ENCODE assay signal across 17 cellular contexts in the genomic region with DNA sequence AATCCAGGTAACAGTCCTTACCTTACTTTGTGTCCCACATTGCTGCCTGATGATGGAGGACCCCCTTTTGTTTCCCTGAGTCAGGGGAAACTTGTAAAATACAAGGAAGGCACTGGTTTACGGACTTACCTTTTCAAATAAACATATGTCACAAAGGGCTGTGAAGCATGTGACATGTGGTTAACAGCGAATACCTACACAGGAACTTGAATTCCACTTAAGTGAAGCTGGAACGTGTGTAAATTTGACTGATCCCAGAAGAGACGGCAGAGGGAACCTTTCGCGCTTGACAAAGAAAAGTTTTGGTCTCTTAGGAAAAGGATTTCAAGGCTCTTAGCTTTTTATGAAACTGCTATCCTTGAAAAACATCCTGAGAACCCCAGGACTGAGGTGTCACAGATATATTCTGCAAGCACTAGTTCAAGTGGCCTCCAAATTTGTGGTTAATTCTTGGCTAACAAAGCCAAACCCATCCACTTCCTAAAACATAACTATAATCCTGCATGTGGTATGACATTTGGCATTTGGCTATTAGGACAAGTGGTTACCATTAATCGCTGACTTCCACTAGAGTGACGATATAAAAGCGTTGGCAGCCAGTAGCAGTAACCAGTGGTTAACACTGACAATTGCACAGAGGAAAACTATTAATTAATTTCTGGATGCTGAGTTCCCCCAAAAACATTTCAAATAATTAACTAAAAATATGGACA. TPM values are rescaled to one million over a fixed set of nuclear protein-coding genes. Genes with fewer than 3 reads are reported as not detected.
DNase-seq lines count a peak whose midpoint lies in the region; ATAC-seq, FAIRE-seq and TF ChIP-seq lines count a peak whose summit lies in the region.
"Had no signal": no experiment of that assay in that cellular context is flagged by ENCODE, and none has a peak within 500 bp of the region (broad histone marks: within the 10 kb centered on the region; RNA-seq: fewer than 3 reads in every experiment).

No MANE protein-coding gene starts in this region.

- TF ChIP-seq RAD21 in H1 (IDR thresholded peaks at IDR 0.05 in 1 of 2, conservative IDR thresholded peaks at IDR 0.05 in 1 of 2; ENCODE audit: low read depth in 2 of 2, low read length in 2 of 2), result no peak

- 98% methylated on average over 9 of the region's 9 CpGs; no CpG with 5 or more reads in 1 of the 2 experiments for WGBS in H1 (ENCODE audit: extremely low coverage in 1 of 2, insufficient coverage in 1 of 2, insufficient read length in 1 of 2, insufficient replicate concordance in 2 of 2, low coverage in 1 of 2, low lambda C conversion rate in 2 of 2, missing lambda C conversion rate in 1 of 2), 2 experiments

- DNase-seq in AG10803 (ENCODE audit: low read depth) (peak; percentile 55), MV-4-11 (lab: John Stamatoyannopoulos, UW) (peak; percentile 1), H1 (ENCODE audit: low read depth in 1 of 2, low spot score in 2 of 2) (no peak), myocyte (ENCODE audit: low read depth) (peak; percentile 27), dedifferentiated amniotic fluid mesenchymal stem cell (ENCODE audit: extremely low spot score) (no peak), islet precursor cell (no peak), mucosa of descending colon (no peak)
- DNase-seq: 8988T; CD4-positive, alpha-beta T cell; DMS53; H9; NCI-H1694 treated with DMSO at 0.1 percent for 48 hours; NCI-H2227 treated with DMSO at 0.1 percent for 48 hours; NCI-H510A treated with DMSO at 0.1 percent for 48 hours; NCI-H82 had no signal

- no peak overlapping the region for H2BK12ac ChIP-seq in H1 (ENCODE audit: low read depth, low read length)

- CTCF ChIA-PET in H1 (lab: Charles Lee; ENCODE audit: partially characterized antibody), result interaction anchor here (2.6 kb wide), 1 partner anchor 21 kb away, joined by 8 read pairs; no protein-coding TSS in a partner anchor

- H3K4me2 ChIP-seq in H1 (ENCODE audit: insufficient read depth in 1 of 2, low read depth in 2 of 2, low read length in 2 of 2), result no peak overlapping the region

- H3K14ac ChIP-seq in H1 (ENCODE audit: insufficient read length), result no peak overlapping the region

- no peak overlapping the region for H4K91ac ChIP-seq in H1 (replicated peaks; ENCODE audit: insufficient read length, low read length)

- TF ChIP-seq EP300 in H1 (IDR thresholded peaks at IDR 0.05; ENCODE audit: borderline replicate concordance in 1 of 2, low read depth in 2 of 2, low read length in 2 of 2), result no peak

- peaks cover 0 to 3% (median under 1%) of the 10 kb centered on the region in 4 experiments; a peak in 3 of 7 replicates for H3K4me1 ChIP-seq in H1 (replicated peaks in 1 of 4; ENCODE audit: control insufficient read depth in 3 of 4, insufficient read depth in 4 of 4, low read length in 3 of 4)
- no peaks in the 10 kb centered on the region for H3K4me1 ChIP-seq in mucosa of descending colon (ENCODE audit: low read depth)

- TF ChIP-seq CTCF in AG10803 (conservative IDR thresholded peaks at IDR 0.05; ENCODE audit: low read length), result no peak
- no peak for TF ChIP-seq CTCF in H1 (IDR thresholded peaks at IDR 0.05; ENCODE audit: control extremely low read depth in 1 of 3, insufficient read depth in 1 of 3, low read depth in 1 of 3, low read length in 3 of 3)
- no peak for TF ChIP-seq CTCF in mucosa of descending colon (IDR thresholded peaks at IDR 0.05)

- H3K36me3 ChIP-seq in H1 (ENCODE audit: control insufficient read depth in 2 of 4, insufficient read depth in 4 of 4, low read length in 3 of 4), result no peaks in the 10 kb centered on the region
- no peaks in the 10 kb centered on the region for H3K36me3 ChIP-seq in mucosa of descending colon (ENCODE audit: low read depth)

- H4K20me1 ChIP-seq in H1 (replicated peaks in 1 of 2; ENCODE audit: control insufficient read depth in 1 of 2, insufficient read depth in 2 of 2, low read length in 2 of 2), result no peaks in the 10 kb centered on the region

- H2BK120ac ChIP-seq in H1 (replicated peaks; ENCODE audit: low read depth, low read length), result no peak overlapping the region

- H3K79me2 ChIP-seq in H1 (ENCODE audit: control insufficient read depth in 1 of 2, insufficient read depth in 2 of 2, low read length in 2 of 2), result no peaks in the 10 kb centered on the region

- no peak overlapping the region for H3K4me3 ChIP-seq in AG10803 (ENCODE audit: low read length)
- H3K4me3 ChIP-seq in H1 (ENCODE audit: extremely low read depth in 1 of 4, insufficient read depth in 2 of 4, low read depth in 3 of 4, low read length in 4 of 4), result no peak overlapping the region
- H3K4me3 ChIP-seq in mucosa of descending colon, result no peak overlapping the region

- no peak overlapping the region for H2BK20ac ChIP-seq in H1 (ENCODE audit: low read length)

- H3K18ac ChIP-seq in H1 (ENCODE audit: extremely low read depth, low read length), result 0 out of 2 replicates have a peak overlapping the region, but pooled peaks have one; percentile 14

- peak overlapping the region; percentile 70; the same call in 1 of the 2 replicates for H2AFZ ChIP-seq in H1 (ENCODE audit: low read length)

- no peaks in the 10 kb centered on the region for H3K23me2 ChIP-seq in H1 (ENCODE audit: low read depth, low read length)

- H3K23ac ChIP-seq in H1 (ENCODE audit: insufficient read length), result no peak overlapping the region

- no peak for TF ChIP-seq POLR2A in H1 (IDR thresholded peaks at IDR 0.05; ENCODE audit: control extremely low read depth in 1 of 2, low read depth in 2 of 2, low read length in 2 of 2)

- no peak overlapping the region for H2BK15ac ChIP-seq in H1 (ENCODE audit: low read length)

- POLR2A ChIA-PET in H1 (lab: Charles Lee; ENCODE audit: partially characterized antibody), result no interaction called here

- H4K8ac ChIP-seq in H1 (ENCODE audit: extremely low read depth, insufficient read depth, low read length), result no peak overlapping the region

- H3K9ac ChIP-seq in H1 (replicated peaks in 1 of 4; ENCODE audit: extremely low read depth in 1 of 4, low read depth in 3 of 4, low read length in 3 of 4), result no peak overlapping the region

- H3K27me3 ChIP-seq in H1 (replicated peaks in 1 of 4; ENCODE audit: control insufficient read depth in 3 of 4, extremely low read depth in 1 of 4, insufficient read depth in 3 of 4, low read length in 3 of 4), result no peaks in the 10 kb centered on the region

- H2BK5ac ChIP-seq in H1 (ENCODE audit: low read depth, low read length), result no peak overlapping the region

- FAIRE-seq in H1 (lab: Jason Lieb, UNC), result no peak

- H2AK5ac ChIP-seq in H1 (ENCODE audit: low read depth, low read length), result no peak overlapping the region

- no peak overlapping the region for H4K5ac ChIP-seq in H1 (ENCODE audit: insufficient read length, low read depth, low read length)

- no peak overlapping the region for H3K56ac ChIP-seq in H1 (replicated peaks; ENCODE audit: insufficient read length, low read depth, low read length)

- ATAC-seq in HG03139 (IDR thresholded peaks at IDR 0.05; ENCODE audit: unreplicated experiment), result no peak
- ATAC-seq in mucosa of descending colon, result no peak

- H3K4ac ChIP-seq in H1 (replicated peaks; ENCODE audit: insufficient read length, low read depth, low read length), result no peak overlapping the region

- no peaks in the 10 kb centered on the region for H3K79me1 ChIP-seq in H1 (ENCODE audit: low read depth, low read length)

- intact Hi-C loops in mucosa of descending colon (cut with DNase I, micrococcal nuclease), result no loop called here

- H3K27ac ChIP-seq in H1 (ENCODE audit: low read depth, low read length), result no peak overlapping the region

- H3K9me3 ChIP-seq in H1 (ENCODE audit: insufficient read depth in 2 of 2, low read depth in 1 of 2, low read length in 1 of 2), result no peaks in the 10 kb centered on the region
- H3K9me3 ChIP-seq in mucosa of descending colon, result no peaks in the 10 kb centered on the region

TF ChIP-seq in H1, 55 proteins besides CTCF, POLR2A, EP300 and RAD21:
- TF ChIP-seq HDAC6 (IDR thresholded peaks at IDR 0.05; ENCODE audit: low read depth, low read length) (no peak), GABPA (IDR thresholded peaks at IDR 0.05; ENCODE audit: borderline replicate concordance, insufficient read depth, low read length) (no peak)

RNA-seq across cellular contexts. Expression of a gene that starts 55.6 kb away (rescaled TPM):
- total RNA-seq in H1 (2021; fragmentation: NEBNext Ultra II Directional; extraction: Animal tissue kit (Norgen Biotek cat#: 25700)), result not detected in 2 replicates
- not detected in 2 replicates for polyA plus RNA-seq in H1 (2011; rRNA removed)
- not detected for polyA plus RNA-seq in H1 (2011; cell fraction: cytosol; rRNA removed)
- polyA plus RNA-seq in H1 (2011; cell fraction: nucleus; rRNA removed), result not detected
- not detected in 4 replicates for polyA plus RNA-seq in H1 (2012, experiment 1 of 2)
- not detected for polyA plus RNA-seq in H1 (2012, experiment 2 of 2)
- polyA plus RNA-seq in H1 (2013, experiment 1 of 2), result not detected
- not detected for polyA plus RNA-seq in H1 (2013, experiment 2 of 2)
- polyA minus RNA-seq in H1 (2011; rRNA and poly(A)+ RNA removed), result not detected in 2 replicates
- not detected for polyA minus RNA-seq in H1 (2011; cell fraction: cytosol; rRNA and poly(A)+ RNA removed)
- polyA minus RNA-seq in H1 (2011; cell fraction: nucleus; rRNA and poly(A)+ RNA removed), result not detected
- total RNA-seq in myocyte (145 and 152 TPM in 2 replicates), mucosa of descending colon (10 to 100 TPM in 2 of 3 donors, 1 to 10 TPM in 1; 9.0 to 35.7 (median 16.2) TPM)
- 13.8 TPM for polyA plus RNA-seq in myocyte (2012)
- total RNA-seq: CD4-positive, alpha-beta T cell; H9 had no signal
- polyA plus RNA-seq: AG04450 had no signal

Comparison
In these comparisons a context has a peak if more than half of its experiments do, and no peak if none do; other contexts are left out.
1. DNase-seq: peak in AG10803 (single experiment), MV-4-11 (single experiment) and myocyte (single experiment); none in H1 (0 of 2), dedifferentiated amniotic fluid mesenchymal stem cell (single experiment), islet precursor cell (single experiment) and mucosa of descending colon (0 of 3).